ENCODE assay signal across 10 cellular contexts in genomic region chr3:278300-279064, GRCh38.
DNase-seq lines count a peak whose midpoint lies in the region; ATAC-seq, FAIRE-seq and TF ChIP-seq lines count a peak whose summit lies in the region.
"Had no signal": no experiment of that assay in that cellular context is flagged by ENCODE, and none has a peak within 500 bp of the region (broad histone marks: within the 10 kb centered on the region; RNA-seq: fewer than 3 reads in every experiment).

No MANE protein-coding gene starts in this region.

- ATAC-seq in GM21381 (IDR thresholded peaks at IDR 0.05; ENCODE audit: unreplicated experiment), result peak; percentile 62
- ATAC-seq in HG03432 (IDR thresholded peaks at IDR 0.05; ENCODE audit: unreplicated experiment), result peak; percentile 88
- ATAC-seq in T-helper 17 cell, result peak; percentile 78
- ATAC-seq in sciatic nerve, result no peak

- intact Hi-C loops in sciatic nerve (cut with DNase I), result no loop called here

- H3K36me3 Mint-ChIP-seq in T-helper 17 cell (ENCODE audit: low read depth), result no peaks in the 10 kb centered on the region

- peak overlapping the region; percentile 10 for H3K27ac Mint-ChIP-seq in T-helper 17 cell

- H3K27me3 Mint-ChIP-seq in T-helper 17 cell, result no peaks in the 10 kb centered on the region

- H3K9me3 ChIP-seq in T-helper 17 cell (ENCODE audit: control insufficient read depth, low read length, poor library complexity, severe bottlenecking), result no peaks in the 10 kb centered on the region
- H3K9me3 ChIP-seq: right lobe of liver had no signal

- H3K4me1 Mint-ChIP-seq in T-helper 17 cell, result no peaks in the 10 kb centered on the region

- no peak for TF ChIP-seq POLR2A in GM12891 (IDR thresholded peaks at IDR 0.05; ENCODE audit: low read depth, low read length)

- H3K4me3 Mint-ChIP-seq in T-helper 17 cell, result no peak overlapping the region

- FAIRE-seq in GM12891 (lab: Jason Lieb, UNC), result peak; percentile 87

- DNase-seq in GM12891 (ENCODE audit: insufficient read length, low spot score), result peak; percentile 5
- DNase-seq in T-helper 17 cell, result no peak
- no peak for DNase-seq in stimulated activated naive CD4-positive, alpha-beta T cell treated with Interleukin-2 at 50 U/mL for 16 hours (lab: John Stamatoyannopoulos, UW)
- DNase-seq in sciatic nerve (ENCODE audit: low spot score), result no peak
- DNase-seq in OCI-M2 (lab: John Stamatoyannopoulos, UW; ENCODE audit: unreplicated experiment), result no peak
- DNase-seq in glomerular visceral epithelial cell (ENCODE audit: extremely low spot score), result no peak
- DNase-seq: NCI-H446 treated with DMSO at 0.1 percent for 48 hours, right lobe of liver had no signal

TF ChIP-seq in GM12891, 5 proteins besides CTCF, POLR2A, EP300 and RAD21:
- no peak for TF ChIP-seq TAF1 (IDR thresholded peaks at IDR 0.05; ENCODE audit: low read depth, low read length)
- peak; percentile 61 for TF ChIP-seq SPI1 (IDR thresholded peaks at IDR 0.05; ENCODE audit: low read depth, low read length)
- TF ChIP-seq PAX5 (IDR thresholded peaks at IDR 0.05; ENCODE audit: insufficient read depth, low read length, severe bottlenecking), result peak; percentile 74
TF ChIP-seq in GM12891: peak in this region for 2.
